ENCODE assay signal across 8 cellular contexts in genomic region chr12:32897688-32898573, GRCh38. TPM values are rescaled to one million over a fixed set of nuclear protein-coding genes. Genes with fewer than 3 reads are reported as not detected.
A peak's percentile ranks its signal among the peaks of the same experiment; 100 is the strongest.
DNase-seq lines count a peak whose midpoint lies in the region; ATAC-seq, FAIRE-seq and TF ChIP-seq lines count a peak whose summit lies in the region.

No MANE protein-coding gene starts in this region.

- no peak for ATAC-seq in pancreas
- no peak for ATAC-seq in GM18519 (IDR thresholded peaks at IDR 0.05; ENCODE audit: low FRiP score, unreplicated experiment)
- ATAC-seq in HG03045 (IDR thresholded peaks at IDR 0.05; ENCODE audit: unreplicated experiment) = no peak

- H3K27ac Mint-ChIP-seq in T-helper 1 cell treated with Interleukin-12 subunit alpha and Interleukin-12 subunit beta and Interleukin-4 antibody, amounts not matched to agents 30 μg/mL and 1 μg/mL, for 36 hours = no peak overlapping the region
- no peak overlapping the region for H3K27ac Mint-ChIP-seq in endothelial cell (ENCODE audit: unreplicated experiment)

- H3K9me3 ChIP-seq in pancreas = no peaks in the 10 kb centered on the region

- no peak for DNase-seq in T-helper 1 cell
- peak; percentile 6 for DNase-seq in NCI-H510A (lab: John Stamatoyannopoulos, UW)
- DNase-seq in endothelial cell (ENCODE audit: low spot score) = no peak
- no peak for DNase-seq in pancreas
- no peak for DNase-seq in effector CD4-positive, alpha-beta T cell

- intact Hi-C loops in pancreas (cut with DNase I) = no loop called here

- TF ChIP-seq CTCF in endothelial cell (IDR thresholded peaks at IDR 0.05; ENCODE audit: unreplicated experiment) = no peak
- no peak for TF ChIP-seq CTCF in pancreas (IDR thresholded peaks at IDR 0.05)

- H3K36me3 Mint-ChIP-seq in T-helper 1 cell treated with Interleukin-12 subunit alpha and Interleukin-12 subunit beta and Interleukin-4 antibody, amounts not matched to agents 30 μg/mL and 1 μg/mL, for 36 hours (ENCODE audit: low read depth) = no peaks in the 10 kb centered on the region
- peaks cover 4% of the 10 kb centered on the region for H3K36me3 Mint-ChIP-seq in endothelial cell (ENCODE audit: low read depth, unreplicated experiment)

- peak overlapping the region in 3 of 4 donors; percentile 75 to 83 (median 79) for H3K4me3 ChIP-seq in pancreas

- H3K27me3 Mint-ChIP-seq in T-helper 1 cell treated with Interleukin-12 subunit alpha and Interleukin-12 subunit beta and Interleukin-4 antibody, amounts not matched to agents 30 μg/mL and 1 μg/mL, for 36 hours (ENCODE audit: low read depth) = peaks cover 57% of the 10 kb centered on the region
- H3K27me3 Mint-ChIP-seq in endothelial cell (ENCODE audit: unreplicated experiment) = peaks cover 7% of the 10 kb centered on the region

- H3K27ac ChIP-seq in pancreas = peak overlapping the region; percentile 64 to 86 (median 76)

- FAIRE-seq in pancreas (lab: Jason Lieb, UNC) = no peak

- no peaks in the 10 kb centered on the region for H3K36me3 ChIP-seq in pancreas

- H3K4me1 Mint-ChIP-seq in T-helper 1 cell treated with Interleukin-12 subunit alpha and Interleukin-12 subunit beta and Interleukin-4 antibody, amounts not matched to agents 30 μg/mL and 1 μg/mL, for 36 hours (ENCODE audit: low read depth) = peaks cover 6% of the 10 kb centered on the region
- H3K4me1 Mint-ChIP-seq in endothelial cell (ENCODE audit: unreplicated experiment) = peaks cover 24% of the 10 kb centered on the region

- peak overlapping the region; percentile 32 for H3K4me3 Mint-ChIP-seq in T-helper 1 cell treated with Interleukin-12 subunit alpha and Interleukin-12 subunit beta and Interleukin-4 antibody, amounts not matched to agents 30 μg/mL and 1 μg/mL, for 36 hours
- peak overlapping the region; percentile 88 for H3K4me3 Mint-ChIP-seq in endothelial cell (ENCODE audit: unreplicated experiment)

- H3K4me1 ChIP-seq in pancreas = peaks cover 0 to 37% (median 13%) of the 10 kb centered on the region in 3 donors

- 39 to 43% methylated on average over 10 of the region's 10 CpGs for WGBS in pancreas, 2 donors

- no peaks in the 10 kb centered on the region for H3K27me3 ChIP-seq in pancreas

- no peaks in the 10 kb centered on the region for H3K9me3 Mint-ChIP-seq in T-helper 1 cell treated with Interleukin-12 subunit alpha and Interleukin-12 subunit beta and Interleukin-4 antibody, amounts not matched to agents 30 μg/mL and 1 μg/mL, for 36 hours
- H3K9me3 Mint-ChIP-seq in endothelial cell (ENCODE audit: unreplicated experiment) = no peaks in the 10 kb centered on the region

RNA-seq across cellular contexts. Expression of gene PKP2, which starts 1.4 kb away (rescaled TPM):
- total RNA-seq in endothelial cell (ENCODE audit: unreplicated experiment) = 9.0 TPM
- 10 to 100 TPM; 12.0 to 22.7 (median 13.9) TPM for total RNA-seq in pancreas
- 10 to 100 TPM in 1 of 2 donors, 1 to 10 TPM in 1; 4.9 to 11.3 TPM for polyA plus RNA-seq in pancreas
